Comparison of ENCODE assay signal across 8 cellular contexts in the genomic region with DNA sequence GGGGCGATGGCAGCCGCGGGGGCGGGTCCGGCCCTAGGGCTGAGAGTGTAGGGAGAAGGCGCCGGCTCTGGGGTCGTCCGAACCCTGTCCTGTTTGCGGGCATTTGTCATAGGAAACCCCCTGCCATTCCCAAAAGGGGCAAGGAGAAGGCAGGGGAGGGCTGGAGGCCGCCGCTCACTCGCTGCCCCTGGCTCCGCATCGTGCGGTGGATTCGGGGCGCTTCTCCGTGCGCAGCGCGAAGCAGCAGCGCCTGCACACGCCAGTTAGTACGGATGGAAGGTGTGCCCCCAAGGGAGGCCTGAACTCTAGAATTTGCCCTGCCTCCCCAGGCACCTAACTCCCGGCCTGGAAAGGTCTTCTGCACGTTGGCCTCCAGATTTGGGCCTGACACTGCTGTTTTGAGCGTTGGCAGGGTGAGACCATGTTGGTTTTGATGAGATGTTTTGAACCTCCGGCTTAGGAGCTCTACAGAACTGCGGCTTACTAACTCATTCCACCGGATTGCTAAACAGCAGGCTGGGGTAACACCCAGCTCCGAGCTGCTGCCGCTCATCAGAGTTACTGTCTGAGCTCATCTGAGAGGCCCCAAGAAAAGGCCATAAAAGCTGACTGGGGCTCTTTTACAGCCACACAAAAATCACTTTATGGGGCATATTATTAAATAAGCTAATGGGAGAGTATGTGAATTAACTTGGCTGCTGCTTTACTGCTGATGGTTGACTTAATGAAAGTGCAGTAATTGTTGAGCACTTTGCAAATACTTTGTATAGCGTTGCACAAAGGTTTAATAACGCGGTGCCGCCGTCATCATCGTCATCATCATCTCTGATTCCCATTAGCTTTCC. TPM values are rescaled to one million over a fixed set of nuclear protein-coding genes. Genes with fewer than 3 reads are reported as not detected.
DNase-seq lines count a peak whose midpoint lies in the region; ATAC-seq and TF ChIP-seq lines count a peak whose summit lies in the region.

No MANE protein-coding gene starts in this region.

- H3K36me3 ChIP-seq in CD4-positive, alpha-beta memory T cell (ENCODE audit: insufficient read depth, low read length): no peaks in the 10 kb centered on the region
- H3K36me3 ChIP-seq in urinary bladder (ENCODE audit: insufficient read depth): no peaks in the 10 kb centered on the region

- H3K4me1 ChIP-seq in CD4-positive, alpha-beta memory T cell (ENCODE audit: insufficient read depth, low read length): peaks cover 18% of the 10 kb centered on the region
- H3K4me1 ChIP-seq in urinary bladder (ENCODE audit: insufficient read depth): no peaks in the 10 kb centered on the region

- intact Hi-C loops in CD4-positive, alpha-beta memory T cell (cut with micrococcal nuclease): no loop called here

- peaks cover 13 to 17% of the 10 kb centered on the region in 2 donors for H3K27me3 Mint-ChIP-seq in CD4-positive, alpha-beta memory T cell
- H3K27me3 Mint-ChIP-seq in activated CD8-positive, alpha-beta T cell treated with anti-CD3 and anti-CD28 coated beads, Interleukin-2, amount 10 ng/mL, durations not matched to agents 7 days and 5 days (ENCODE audit: low read depth): peaks cover 33% of the 10 kb centered on the region
- H3K27me3 Mint-ChIP-seq in nephron (ENCODE audit: low read depth): peaks cover 66% of the 10 kb centered on the region

- DNase-seq in CD4-positive, alpha-beta memory T cell: peak in 3 of 5 donors; percentile 13 to 26 (median 17)
- DNase-seq in GM20000 (ENCODE audit: low spot score) (peak; percentile 55), HuH-7 (ENCODE audit: low spot score) (peak; percentile 66), fibroblast of gingiva (ENCODE audit: low read depth) (peak; percentile 63), HPDE6-E6E7 (ENCODE audit: extremely low spot score) (no peak)
- peak; percentile 44 for DNase-seq in activated CD8-positive, alpha-beta T cell treated with anti-CD3 and anti-CD28 coated beads, Interleukin-2, amount 10 ng/mL, durations not matched to agents 7 days and 5 days

- peak overlapping the region in 6 of 7 donors; percentile 22 to 86 (median 43) for H3K27ac Mint-ChIP-seq in CD4-positive, alpha-beta memory T cell
- no peak overlapping the region for H3K27ac Mint-ChIP-seq in activated CD8-positive, alpha-beta T cell treated with anti-CD3 and anti-CD28 coated beads, Interleukin-2, amount 10 ng/mL, durations not matched to agents 7 days and 5 days
- H3K27ac Mint-ChIP-seq in nephron: peak overlapping the region; percentile 28 to 73 (median 60)

- POLR2A ChIA-PET in CD4-positive, alpha-beta memory T cell (lab: Charles Lee; ENCODE audit: partially characterized antibody): interaction anchor here (0.8 to 1.1 kb wide), 2 partner anchors 12 to 13 kb away, joined by 3 to 4 read pairs; no protein-coding TSS in a partner anchor
- POLR2A ChIA-PET in activated CD8-positive, alpha-beta T cell treated with anti-CD3 and anti-CD28 coated beads, Interleukin-2, amount 10 ng/mL, durations not matched to agents 7 days and 5 days (lab: Charles Lee): interaction anchor here (0.9 to 2.1 kb wide), 2 partner anchors 13 to 282 kb away, joined by 3 to 4 read pairs; no protein-coding TSS in a partner anchor

- peak overlapping the region; percentile 29 for H3K27ac ChIP-seq in CD4-positive, alpha-beta memory T cell (ENCODE audit: low read depth, low read length)
- peak overlapping the region; percentile 55 for H3K27ac ChIP-seq in urinary bladder (ENCODE audit: low read depth)

- H3K4me3 ChIP-seq in CD4-positive, alpha-beta memory T cell (ENCODE audit: low read length in 2 of 2): peak overlapping the region; percentile 61 to 88
- H3K4me3 ChIP-seq in urinary bladder (ENCODE audit: low read depth, low read length): peak overlapping the region; percentile 92

- no peaks in the 10 kb centered on the region for H3K27me3 ChIP-seq in CD4-positive, alpha-beta memory T cell (ENCODE audit: insufficient read depth, low read length)

- H3K4me3 Mint-ChIP-seq in CD4-positive, alpha-beta memory T cell: peak overlapping the region; percentile 94 to 100 (median 97)
- peak overlapping the region; percentile 94 for H3K4me3 Mint-ChIP-seq in activated CD8-positive, alpha-beta T cell treated with anti-CD3 and anti-CD28 coated beads, Interleukin-2, amount 10 ng/mL, durations not matched to agents 7 days and 5 days
- H3K4me3 Mint-ChIP-seq in nephron: peak overlapping the region; percentile 91 to 95 (median 94)

- peaks cover 26 to 54% (median 31%) of the 10 kb centered on the region in 4 donors for H3K4me1 Mint-ChIP-seq in CD4-positive, alpha-beta memory T cell
- H3K4me1 Mint-ChIP-seq in activated CD8-positive, alpha-beta T cell treated with anti-CD3 and anti-CD28 coated beads, Interleukin-2, amount 10 ng/mL, durations not matched to agents 7 days and 5 days (ENCODE audit: low read depth): peaks cover 17% of the 10 kb centered on the region
- H3K4me1 Mint-ChIP-seq in nephron: peaks cover 30% of the 10 kb centered on the region

- H3K9me3 ChIP-seq in CD4-positive, alpha-beta memory T cell (ENCODE audit: control insufficient read depth in 1 of 2, low read length in 2 of 2): no peaks in the 10 kb centered on the region

- H3K36me3 Mint-ChIP-seq in CD4-positive, alpha-beta memory T cell: peaks cover 0 to 14% of the 10 kb centered on the region in 2 donors
- H3K36me3 Mint-ChIP-seq in activated CD8-positive, alpha-beta T cell treated with anti-CD3 and anti-CD28 coated beads, Interleukin-2, amount 10 ng/mL, durations not matched to agents 7 days and 5 days (ENCODE audit: low read depth): peaks cover 2% of the 10 kb centered on the region
- H3K36me3 Mint-ChIP-seq in nephron (ENCODE audit: low read depth): peaks cover 5% of the 10 kb centered on the region

- no peak for TF ChIP-seq CTCF in GM20000 (IDR thresholded peaks at IDR 0.05; ENCODE audit: extremely low read depth, missing control alignments)
- TF ChIP-seq CTCF in nephron (IDR thresholded peaks at IDR 0.05; ENCODE audit: unreplicated experiment in 3 of 3): no peak

- CTCF ChIA-PET in CD4-positive, alpha-beta memory T cell (lab: Charles Lee; ENCODE audit: partially characterized antibody): interaction anchor here (1.2 kb wide), 1 partner anchor 12 kb away, joined by 3 read pairs; no protein-coding TSS in a partner anchor
- CTCF ChIA-PET in activated CD8-positive, alpha-beta T cell treated with anti-CD3 and anti-CD28 coated beads, Interleukin-2, amount 10 ng/mL, durations not matched to agents 7 days and 5 days (lab: Charles Lee): interaction anchor here (0.7 to 0.9 kb wide), 3 partner anchors 36 to 138 kb away, joined by 3 read pairs; a partner anchor contains a TSS

- WGBS in urinary bladder: 16% methylated on average over 39 of the region's 39 CpGs

- H3K9me3 Mint-ChIP-seq in CD4-positive, alpha-beta memory T cell: no peaks in the 10 kb centered on the region
- H3K9me3 Mint-ChIP-seq in activated CD8-positive, alpha-beta T cell treated with anti-CD3 and anti-CD28 coated beads, Interleukin-2, amount 10 ng/mL, durations not matched to agents 7 days and 5 days (ENCODE audit: insufficient read depth): no peaks in the 10 kb centered on the region
- H3K9me3 Mint-ChIP-seq in nephron: no peaks in the 10 kb centered on the region

- ATAC-seq in activated CD8-positive, alpha-beta T cell treated with anti-CD3 and anti-CD28 coated beads, Interleukin-2, amount 10 ng/mL, durations not matched to agents 7 days and 5 days: peak; percentile 56

RNA-seq across cellular contexts. Expression of a gene that starts 1.0 kb away (rescaled TPM):
- total RNA-seq in CD4-positive, alpha-beta memory T cell: 10 to 100 TPM; 11.0 to 11.8 TPM
- polyA plus RNA-seq in CD4-positive, alpha-beta memory T cell: 1 to 10 TPM; 4.1 to 5.7 TPM
- total RNA-seq in activated CD8-positive, alpha-beta T cell treated with anti-CD3 and anti-CD28 coated beads, Interleukin-2, amount 10 ng/mL, durations not matched to agents 7 days and 5 days: 1 to 10 TPM; 4.9 to 5.0 TPM
- total RNA-seq in urinary bladder: 21.1 TPM
- polyA plus RNA-seq in urinary bladder: 20.1 TPM
